In the genomic region with DNA sequence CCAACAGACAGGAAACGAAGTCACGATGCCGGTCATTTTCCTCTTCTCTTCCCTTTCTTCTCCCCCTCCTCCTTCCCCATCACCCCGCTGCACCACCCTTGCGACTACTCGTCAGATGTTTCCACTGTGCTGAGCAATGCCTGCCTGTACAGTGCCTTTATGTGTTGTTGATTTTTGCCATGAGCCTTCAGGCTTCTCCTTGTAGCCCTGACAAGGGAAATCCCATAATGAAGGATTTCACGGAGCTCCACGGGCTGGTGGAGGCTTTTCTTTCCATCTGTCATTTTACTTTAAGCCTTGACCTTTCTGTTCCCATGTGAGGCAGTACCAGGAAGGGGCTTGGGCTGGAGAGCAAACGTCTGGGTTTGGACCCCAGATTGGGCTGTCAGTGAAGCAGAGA, we compare ENCODE assay signal across 23 cellular contexts.
"Had no signal": no experiment of that assay in that cellular context is flagged by ENCODE, and none has a peak within 500 bp of the region (broad histone marks: within the 10 kb centered on the region; RNA-seq: fewer than 3 reads in every experiment).

No MANE protein-coding gene starts in this region.

- H3K27me3 Mint-ChIP-seq: activated naive CD4-positive, alpha-beta T cell treated with anti-CD3 and anti-CD28 coated beads, Interleukin-2, amount 50 U/mL, for 24 hours had no signal

- DNase-seq: activated CD4-positive, alpha-beta memory T cell treated with anti-CD3 and anti-CD28 coated beads for 36 hours; activated CD4-positive, alpha-beta T cell treated with anti-CD3 and anti-CD28 coated beads for 4 hours; activated CD4-positive, CD25-positive, alpha-beta regulatory T cell; activated gamma-delta T cell treated with Interleukin-2 at 50 U/mL for 16 hours; activated T-cell treated with anti-CD3 and anti-CD28 coated beads, Interleukin-2, amount 50 U/mL, for 1 hour; anterior cingulate cortex; body of pancreas; central memory CD4-positive, alpha-beta T cell; effector memory CD4-positive, alpha-beta T cell; foreskin melanocyte; lower lobe of right lung; naive thymus-derived CD4-positive, alpha-beta T cell; posterior cingulate gyrus; small intestine; stimulated activated naive CD4-positive, alpha-beta T cell; T1000; testis; trophoblast cell; uterus had no signal

- H3K4me1 Mint-ChIP-seq: activated naive CD4-positive, alpha-beta T cell treated with anti-CD3 and anti-CD28 coated beads, Interleukin-2, amount 50 U/mL, for 24 hours had no signal

- H3K9me3 Mint-ChIP-seq: activated CD4-positive, alpha-beta memory T cell treated with anti-CD3 and anti-CD28 coated beads for 36 hours; activated naive CD4-positive, alpha-beta T cell treated with anti-CD3 and anti-CD28 coated beads, Interleukin-2, amount 50 U/mL, for 24 hours had no signal

- H3K4me3 Mint-ChIP-seq: activated CD4-positive, alpha-beta memory T cell treated with anti-CD3 and anti-CD28 coated beads for 36 hours; activated naive CD4-positive, alpha-beta T cell treated with anti-CD3 and anti-CD28 coated beads, Interleukin-2, amount 50 U/mL, for 24 hours; naive thymus-derived CD4-positive, alpha-beta T cell; neural progenitor cell had no signal

- ATAC-seq: body of pancreas; left lobe of liver; lower lobe of right lung; naive thymus-derived CD4-positive, alpha-beta T cell; sciatic nerve had no signal

- H3K27ac Mint-ChIP-seq: activated CD4-positive, alpha-beta memory T cell treated with anti-CD3 and anti-CD28 coated beads for 36 hours; neural progenitor cell had no signal

- H3K36me3 Mint-ChIP-seq: activated CD4-positive, alpha-beta memory T cell treated with anti-CD3 and anti-CD28 coated beads for 36 hours; activated naive CD4-positive, alpha-beta T cell treated with anti-CD3 and anti-CD28 coated beads, Interleukin-2, amount 50 U/mL, for 24 hours; neural progenitor cell had no signal
